In genomic region chr3:105700575-105700974, GRCh38 we compare ENCODE assay signal across 21 cellular contexts.
DNase-seq lines count a peak whose midpoint lies in the region; ATAC-seq lines count a peak whose summit lies in the region.
"Had no signal": no experiment of that assay in that cellular context is flagged by ENCODE, and none has a peak within 500 bp of the region (broad histone marks: within the 10 kb centered on the region; RNA-seq: fewer than 3 reads in every experiment).

No MANE protein-coding gene starts in this region.

- H3K4me3 ChIP-seq in CD8-positive, alpha-beta memory T cell (ENCODE audit: low read length): no peak overlapping the region
- H3K4me3 ChIP-seq: BLaER1 treated with 17β-estradiol and CSF1 and Interleukin-3, amounts not matched to agents 10 nM and 100 nM; gastrocnemius medialis; testis had no signal

- H3K36me3 Mint-ChIP-seq in activated CD4-positive, alpha-beta T cell treated with anti-CD3 and anti-CD28 coated beads, Interleukin-2, amount 10 ng/mL, durations not matched to agents 24 days and 14 days (ENCODE audit: low read depth): peaks cover 71% of the 10 kb centered on the region
- peaks cover 40 to 78% (median 44%) of the 10 kb centered on the region in 3 donors for H3K36me3 Mint-ChIP-seq in CD8-positive, alpha-beta memory T cell

- no peaks in the 10 kb centered on the region for H3K27me3 Mint-ChIP-seq in activated CD4-positive, alpha-beta T cell treated with anti-CD3 and anti-CD28 coated beads, Interleukin-2, amount 10 ng/mL, durations not matched to agents 24 days and 14 days
- no peaks in the 10 kb centered on the region for H3K27me3 Mint-ChIP-seq in CD8-positive, alpha-beta memory T cell
- H3K27me3 Mint-ChIP-seq: progenitor cell of endocrine pancreas had no signal

- POLR2A ChIA-PET in CD8-positive, alpha-beta memory T cell (lab: Charles Lee): no interaction called here

- peak overlapping the region; percentile 49 for H3K27ac Mint-ChIP-seq in activated CD4-positive, alpha-beta T cell treated with anti-CD3 and anti-CD28 coated beads, Interleukin-2, amount 10 ng/mL, durations not matched to agents 24 days and 14 days
- H3K27ac Mint-ChIP-seq in CD8-positive, alpha-beta memory T cell: peak overlapping the region; percentile 1 to 76 (median 42)
- H3K27ac Mint-ChIP-seq: progenitor cell of endocrine pancreas had no signal

- H3K9me3 ChIP-seq in CD8-positive, alpha-beta memory T cell (ENCODE audit: low read length): no peaks in the 10 kb centered on the region
- H3K9me3 ChIP-seq: BLaER1 treated with 17β-estradiol and CSF1 and Interleukin-3, amounts not matched to agents 10 nM and 100 nM; gastrocnemius medialis; testis had no signal

- peaks cover 10% of the 10 kb centered on the region for H3K36me3 ChIP-seq in CD8-positive, alpha-beta memory T cell (ENCODE audit: insufficient read depth, low read length)

- no peaks in the 10 kb centered on the region for H3K9me3 Mint-ChIP-seq in activated CD4-positive, alpha-beta T cell treated with anti-CD3 and anti-CD28 coated beads, Interleukin-2, amount 10 ng/mL, durations not matched to agents 24 days and 14 days
- no peaks in the 10 kb centered on the region for H3K9me3 Mint-ChIP-seq in CD8-positive, alpha-beta memory T cell
- H3K9me3 Mint-ChIP-seq: nephron had no signal

- peaks cover 11% of the 10 kb centered on the region for H3K4me1 ChIP-seq in CD8-positive, alpha-beta memory T cell (ENCODE audit: insufficient read depth, low read length)
- H3K4me1 ChIP-seq: BLaER1 treated with 17β-estradiol and CSF1 and Interleukin-3, amounts not matched to agents 10 nM and 100 nM; gastrocnemius medialis; testis had no signal

- CTCF ChIA-PET in CD8-positive, alpha-beta memory T cell (lab: Charles Lee): no interaction called here

- no peak overlapping the region for H3K27ac ChIP-seq in CD8-positive, alpha-beta memory T cell (ENCODE audit: low read depth, low read length)
- H3K27ac ChIP-seq: BLaER1 treated with 17β-estradiol and CSF1 and Interleukin-3, amounts not matched to agents 10 nM and 100 nM; gastrocnemius medialis; testis; VCaP had no signal

- no peaks in the 10 kb centered on the region for H3K27me3 ChIP-seq in CD8-positive, alpha-beta memory T cell (ENCODE audit: insufficient read depth, low read length, poor library complexity, severe bottlenecking)
- H3K27me3 ChIP-seq: BLaER1 treated with 17β-estradiol and CSF1 and Interleukin-3, amounts not matched to agents 10 nM and 100 nM; gastrocnemius medialis; testis had no signal

- H3K4me1 Mint-ChIP-seq in activated CD4-positive, alpha-beta T cell treated with anti-CD3 and anti-CD28 coated beads, Interleukin-2, amount 10 ng/mL, durations not matched to agents 24 days and 14 days: peaks cover 27% of the 10 kb centered on the region
- peaks cover 58 to 77% (median 63%) of the 10 kb centered on the region in 3 donors for H3K4me1 Mint-ChIP-seq in CD8-positive, alpha-beta memory T cell
- H3K4me1 Mint-ChIP-seq: nephron had no signal

- no peak for DNase-seq in activated CD4-positive, alpha-beta T cell treated with anti-CD3 and anti-CD28 coated beads, Interleukin-2, amount 10 ng/mL, durations not matched to agents 24 days and 14 days
- DNase-seq in activated CD4-positive, alpha-beta T cell treated with anti-CD3 and anti-CD28 coated beads for 1 hour: no peak
- no peak for DNase-seq in CD8-positive, alpha-beta memory T cell
- peak; percentile 23 for DNase-seq in activated naive CD4-positive, alpha-beta T cell treated with anti-CD3 and anti-CD28 coated beads, Interleukin-2, amount 50 U/mL, for 16 hours
- DNase-seq in stimulated activated CD4-positive, alpha-beta T cell treated with anti-CD3 and anti-CD28 coated beads, Interleukin-1b, Interleukin-23, amount 100 ng/mL, for 48 hours: peak; percentile 42
- no peak for DNase-seq in kidney glomerular epithelial cell (lab: John Stamatoyannopoulos, UW)
- DNase-seq: aorta, cerebellar nuclear complex, gastrocnemius medialis, mesendoderm, NCI-H1105, NCI-H69, testis had no signal

- intact Hi-C loops in activated CD4-positive, alpha-beta T cell treated with anti-CD3 and anti-CD28 coated beads, Interleukin-2, amount 10 ng/mL, durations not matched to agents 24 days and 14 days (cut with micrococcal nuclease): no loop called here

- ATAC-seq in GM21390 (IDR thresholded peaks at IDR 0.05; ENCODE audit: unreplicated experiment) (no peak), HG03280 (IDR thresholded peaks at IDR 0.05; ENCODE audit: unreplicated experiment) (no peak)
- ATAC-seq: gastrocnemius medialis, HCT116, Right ventricle myocardium inferior had no signal

- no peak overlapping the region for H3K4me3 Mint-ChIP-seq in activated CD4-positive, alpha-beta T cell treated with anti-CD3 and anti-CD28 coated beads, Interleukin-2, amount 10 ng/mL, durations not matched to agents 24 days and 14 days
- H3K4me3 Mint-ChIP-seq in CD8-positive, alpha-beta memory T cell: peak overlapping the region in 2 of 7 donors; percentile 5 to 15
- H3K4me3 Mint-ChIP-seq: nephron had no signal

Comparison
In these comparisons a context has a peak if more than half of its experiments do, and no peak if none do; other contexts are left out.
1. DNase-seq: peak in activated naive CD4-positive, alpha-beta T cell treated with anti-CD3 and anti-CD28 coated beads, Interleukin-2, amount 50 U/mL, for 16 hours (single experiment) and stimulated activated CD4-positive, alpha-beta T cell treated with anti-CD3 and anti-CD28 coated beads, Interleukin-1b, Interleukin-23, amount 100 ng/mL, for 48 hours (single experiment); none in activated CD4-positive, alpha-beta T cell treated with anti-CD3 and anti-CD28 coated beads, Interleukin-2, amount 10 ng/mL, durations not matched to agents 24 days and 14 days (single experiment), activated CD4-positive, alpha-beta T cell treated with anti-CD3 and anti-CD28 coated beads for 1 hour (single experiment), CD8-positive, alpha-beta memory T cell (0 of 5) and kidney glomerular epithelial cell (single experiment).